1 cellular context compared by ENCODE assay signal in the genomic region with DNA sequence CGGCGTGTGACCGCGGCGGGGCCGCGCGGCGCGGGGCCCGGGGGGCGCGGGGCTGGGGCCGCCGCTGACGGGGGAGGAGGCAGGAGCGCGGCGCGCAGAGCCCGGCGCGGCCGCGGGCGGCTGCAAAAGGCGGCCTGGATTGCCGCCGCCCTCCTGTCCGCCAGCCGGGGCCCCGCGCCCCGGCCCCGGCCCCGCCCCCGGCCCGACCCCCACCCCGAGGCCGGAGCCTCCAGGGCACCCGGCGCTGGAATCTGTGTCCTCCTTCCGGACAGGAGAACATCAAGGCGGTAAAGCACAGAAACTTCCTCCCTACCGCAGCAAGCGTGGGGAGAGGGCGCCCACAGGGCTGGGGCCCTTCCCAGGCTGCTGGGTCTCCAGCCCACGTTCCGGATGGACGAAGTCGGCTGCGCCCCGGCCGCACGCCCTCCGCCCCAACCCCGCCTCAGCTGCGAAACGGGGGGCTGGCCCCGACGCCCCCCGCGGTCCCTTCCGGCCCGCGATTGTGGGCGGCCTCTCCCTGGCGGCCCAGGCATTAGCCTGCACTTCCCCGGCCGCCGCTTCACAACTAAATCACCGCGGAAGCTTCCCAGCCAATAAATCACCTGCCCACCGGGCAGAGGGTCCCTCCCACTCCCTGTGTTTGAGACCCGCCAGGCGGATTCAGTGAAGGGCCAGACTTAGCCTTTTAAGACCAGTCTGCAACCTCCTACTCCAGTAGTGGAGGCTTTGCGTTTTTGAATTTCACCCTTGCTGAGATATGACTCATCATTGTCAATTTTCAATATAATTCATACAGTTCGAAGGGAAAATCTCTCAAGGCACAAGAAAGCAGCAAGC.
A peak's percentile ranks its signal among the peaks of the same experiment; 100 is the strongest.
TF ChIP-seq lines count a peak whose summit lies in the region.

No MANE protein-coding gene starts in this region.

TF ChIP-seq in HepG2, 621 proteins besides CTCF, POLR2A, EP300 and RAD21 (continued from another document and continues in another):
- TF ChIP-seq, protein P1, sequence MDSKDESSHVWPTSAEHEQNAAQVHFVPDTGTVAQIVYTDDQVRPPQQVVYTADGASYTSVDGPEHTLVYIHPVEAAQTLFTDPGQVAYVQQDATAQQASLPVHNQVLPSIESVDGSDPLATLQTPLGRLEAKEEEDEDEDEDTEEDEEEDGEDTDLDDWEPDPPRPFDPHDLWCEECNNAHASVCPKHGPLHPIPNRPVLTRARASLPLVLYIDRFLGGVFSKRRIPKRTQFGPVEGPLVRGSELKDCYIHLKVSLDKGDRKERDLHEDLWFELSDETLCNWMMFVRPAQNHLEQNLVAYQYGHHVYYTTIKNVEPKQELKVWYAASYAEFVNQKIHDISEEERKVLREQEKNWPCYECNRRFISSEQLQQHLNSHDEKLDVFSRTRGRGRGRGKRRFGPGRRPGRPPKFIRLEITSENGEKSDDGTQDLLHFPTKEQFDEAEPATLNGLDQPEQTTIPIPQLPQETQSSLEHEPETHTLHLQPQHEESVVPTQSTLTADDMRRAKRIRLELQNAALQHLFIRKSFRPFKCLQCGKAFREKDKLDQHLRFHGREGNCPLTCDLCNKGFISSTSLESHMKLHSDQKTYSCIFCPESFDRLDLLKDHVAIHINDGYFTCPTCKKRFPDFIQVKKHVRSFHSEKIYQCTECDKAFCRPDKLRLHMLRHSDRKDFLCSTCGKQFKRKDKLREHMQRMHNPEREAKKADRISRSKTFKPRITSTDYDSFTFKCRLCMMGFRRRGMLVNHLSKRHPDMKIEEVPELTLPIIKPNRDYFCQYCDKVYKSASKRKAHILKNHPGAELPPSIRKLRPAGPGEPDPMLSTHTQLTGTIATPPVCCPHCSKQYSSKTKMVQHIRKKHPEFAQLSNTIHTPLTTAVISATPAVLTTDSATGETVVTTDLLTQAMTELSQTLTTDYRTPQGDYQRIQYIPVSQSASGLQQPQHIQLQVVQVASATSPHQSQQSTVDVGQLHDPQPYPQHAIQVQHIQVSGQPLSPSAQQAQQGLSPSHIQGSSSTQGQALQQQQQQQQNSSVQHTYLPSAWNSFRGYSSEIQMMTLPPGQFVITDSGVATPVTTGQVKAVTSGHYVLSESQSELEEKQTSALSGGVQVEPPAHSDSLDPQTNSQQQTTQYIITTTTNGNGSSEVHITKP (CRISPR knock-in tag; IDR thresholded peaks at IDR 0.05; ENCODE audit: low read depth): no peak
- TF ChIP-seq ZNF879 (CRISPR knock-in tag; IDR thresholded peaks at IDR 0.05) (no peak), ZNF776 (CRISPR knock-in tag; IDR thresholded peaks at IDR 0.05) (0 out of 2 replicates have a peak, but pooled peaks have one; percentile 28), ZNF747 (CRISPR knock-in tag; IDR thresholded peaks at IDR 0.05; ENCODE audit: borderline replicate concordance) (peak; percentile 62; the same call in 1 of the 2 replicates), NFATC3 (CRISPR knock-in tag; IDR thresholded peaks at IDR 0.05) (0 out of 2 replicates have a peak, but pooled peaks have one; percentile 50), PCBP2 (optimal IDR thresholded peaks at IDR 0.05; ENCODE audit: low read depth, low read length, poor library complexity, severe bottlenecking) (no peak), SRSF1 (optimal IDR thresholded peaks at IDR 0.05; ENCODE audit: low read depth, low read length) (peak; percentile 23), TBL1XR1 (IDR thresholded peaks at IDR 0.05; ENCODE audit: borderline replicate concordance, low read length, partially characterized antibody) (no peak), ZNF232 (CRISPR knock-in tag; IDR thresholded peaks at IDR 0.05; ENCODE audit: borderline replicate concordance) (peak; percentile 54; the same call in 1 of the 2 replicates), ZNF12 (CRISPR knock-in tag; IDR thresholded peaks at IDR 0.05) (no peak), ZBTB7A (CRISPR knock-in tag; IDR thresholded peaks at IDR 0.05) (peak; percentile 81), NFKB2 (CRISPR knock-in tag; IDR thresholded peaks at IDR 0.05; ENCODE audit: borderline replicate concordance) (0 out of 2 replicates have a peak, but pooled peaks have one; percentile 19), ZNF768 (CRISPR knock-in tag; IDR thresholded peaks at IDR 0.05) (peak; percentile 37; the same call in 1 of the 2 replicates), DMAP1 (CRISPR knock-in tag; IDR thresholded peaks at IDR 0.05) (0 out of 2 replicates have a peak, but pooled peaks have one; percentile 28), ZNF562 (CRISPR knock-in tag; IDR thresholded peaks at IDR 0.05; ENCODE audit: borderline replicate concordance) (no peak), TBX2 (CRISPR knock-in tag; IDR thresholded peaks at IDR 0.05; ENCODE audit: borderline replicate concordance) (0 out of 2 replicates have a peak, but pooled peaks have one; percentile 34), FOSL2 (CRISPR knock-in tag; IDR thresholded peaks at IDR 0.05) (peak; percentile 57; the same call in 1 of the 2 replicates), LCORL (IDR thresholded peaks at IDR 0.05) (no peak), LCORL (CRISPR knock-in tag; IDR thresholded peaks at IDR 0.05) (peak; percentile 43; the same call in 1 of the 2 replicates), NFE2 (CRISPR knock-in tag; IDR thresholded peaks at IDR 0.05) (no peak), ZNF333 (CRISPR knock-in tag; IDR thresholded peaks at IDR 0.05; ENCODE audit: borderline replicate concordance) (no peak), SKI (IDR thresholded peaks at IDR 0.05; ENCODE audit: partially characterized antibody) (peak; percentile 11), GATA4 (IDR thresholded peaks at IDR 0.05; ENCODE audit: borderline replicate concordance, low read depth) (no peak), HDAC1 (CRISPR knock-in tag; IDR thresholded peaks at IDR 0.05) (peak; percentile 80), RNF2 (conservative IDR thresholded peaks at IDR 0.05; ENCODE audit: low read depth) (no peak), SRSF4 (IDR thresholded peaks at IDR 0.05; ENCODE audit: low read depth, low read length, poor library complexity, severe bottlenecking) (no peak), ARNT2 (CRISPR knock-in tag; IDR thresholded peaks at IDR 0.05; ENCODE audit: low read depth) (no peak), ZNF546 (CRISPR knock-in tag; conservative IDR thresholded peaks at IDR 0.05) (no peak), EED (CRISPR knock-in tag; IDR thresholded peaks at IDR 0.05) (no peak), SOX5 (CRISPR knock-in tag; IDR thresholded peaks at IDR 0.05; ENCODE audit: borderline replicate concordance) (no peak), BORCS8-MEF2B (CRISPR knock-in tag; IDR thresholded peaks at IDR 0.05) (0 out of 2 replicates have a peak, but pooled peaks have one; percentile 15), XRCC5 (optimal IDR thresholded peaks at IDR 0.05; ENCODE audit: low read length) (no peak), POLR2AphosphoS5 (IDR thresholded peaks at IDR 0.05; ENCODE audit: low read depth, low read length) (peak; percentile 35; the same call in 1 of the 2 replicates), ZNF382 (CRISPR knock-in tag; IDR thresholded peaks at IDR 0.05; ENCODE audit: borderline replicate concordance) (no peak), NCOA2 (CRISPR knock-in tag; IDR thresholded peaks at IDR 0.05) (peak; percentile 6; the same call in 1 of the 2 replicates), ZNF329 (CRISPR knock-in tag; IDR thresholded peaks at IDR 0.05; ENCODE audit: low read depth) (no peak), ZNF17 (CRISPR knock-in tag; IDR thresholded peaks at IDR 0.05) (no peak), PCBP1 (IDR thresholded peaks at IDR 0.05; ENCODE audit: borderline replicate concordance, low read depth, low read length) (0 out of 2 replicates have a peak, but pooled peaks have one; percentile 27)
- TF ChIP-seq, protein P2, sequence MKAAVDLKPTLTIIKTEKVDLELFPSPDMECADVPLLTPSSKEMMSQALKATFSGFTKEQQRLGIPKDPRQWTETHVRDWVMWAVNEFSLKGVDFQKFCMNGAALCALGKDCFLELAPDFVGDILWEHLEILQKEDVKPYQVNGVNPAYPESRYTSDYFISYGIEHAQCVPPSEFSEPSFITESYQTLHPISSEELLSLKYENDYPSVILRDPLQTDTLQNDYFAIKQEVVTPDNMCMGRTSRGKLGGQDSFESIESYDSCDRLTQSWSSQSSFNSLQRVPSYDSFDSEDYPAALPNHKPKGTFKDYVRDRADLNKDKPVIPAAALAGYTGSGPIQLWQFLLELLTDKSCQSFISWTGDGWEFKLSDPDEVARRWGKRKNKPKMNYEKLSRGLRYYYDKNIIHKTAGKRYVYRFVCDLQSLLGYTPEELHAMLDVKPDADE (CRISPR knock-in tag; IDR thresholded peaks at IDR 0.05): no peak
- TF ChIP-seq, protein P3, sequence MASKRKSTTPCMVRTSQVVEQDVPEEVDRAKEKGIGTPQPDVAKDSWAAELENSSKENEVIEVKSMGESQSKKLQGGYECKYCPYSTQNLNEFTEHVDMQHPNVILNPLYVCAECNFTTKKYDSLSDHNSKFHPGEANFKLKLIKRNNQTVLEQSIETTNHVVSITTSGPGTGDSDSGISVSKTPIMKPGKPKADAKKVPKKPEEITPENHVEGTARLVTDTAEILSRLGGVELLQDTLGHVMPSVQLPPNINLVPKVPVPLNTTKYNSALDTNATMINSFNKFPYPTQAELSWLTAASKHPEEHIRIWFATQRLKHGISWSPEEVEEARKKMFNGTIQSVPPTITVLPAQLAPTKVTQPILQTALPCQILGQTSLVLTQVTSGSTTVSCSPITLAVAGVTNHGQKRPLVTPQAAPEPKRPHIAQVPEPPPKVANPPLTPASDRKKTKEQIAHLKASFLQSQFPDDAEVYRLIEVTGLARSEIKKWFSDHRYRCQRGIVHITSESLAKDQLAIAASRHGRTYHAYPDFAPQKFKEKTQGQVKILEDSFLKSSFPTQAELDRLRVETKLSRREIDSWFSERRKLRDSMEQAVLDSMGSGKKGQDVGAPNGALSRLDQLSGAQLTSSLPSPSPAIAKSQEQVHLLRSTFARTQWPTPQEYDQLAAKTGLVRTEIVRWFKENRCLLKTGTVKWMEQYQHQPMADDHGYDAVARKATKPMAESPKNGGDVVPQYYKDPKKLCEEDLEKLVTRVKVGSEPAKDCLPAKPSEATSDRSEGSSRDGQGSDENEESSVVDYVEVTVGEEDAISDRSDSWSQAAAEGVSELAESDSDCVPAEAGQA (IDR thresholded peaks at IDR 0.05; ENCODE audit: low read depth): no peak
- TF ChIP-seq, protein P3 (CRISPR knock-in tag; IDR thresholded peaks at IDR 0.05; ENCODE audit: borderline replicate concordance): no peak
- TF ChIP-seq, protein P4, sequence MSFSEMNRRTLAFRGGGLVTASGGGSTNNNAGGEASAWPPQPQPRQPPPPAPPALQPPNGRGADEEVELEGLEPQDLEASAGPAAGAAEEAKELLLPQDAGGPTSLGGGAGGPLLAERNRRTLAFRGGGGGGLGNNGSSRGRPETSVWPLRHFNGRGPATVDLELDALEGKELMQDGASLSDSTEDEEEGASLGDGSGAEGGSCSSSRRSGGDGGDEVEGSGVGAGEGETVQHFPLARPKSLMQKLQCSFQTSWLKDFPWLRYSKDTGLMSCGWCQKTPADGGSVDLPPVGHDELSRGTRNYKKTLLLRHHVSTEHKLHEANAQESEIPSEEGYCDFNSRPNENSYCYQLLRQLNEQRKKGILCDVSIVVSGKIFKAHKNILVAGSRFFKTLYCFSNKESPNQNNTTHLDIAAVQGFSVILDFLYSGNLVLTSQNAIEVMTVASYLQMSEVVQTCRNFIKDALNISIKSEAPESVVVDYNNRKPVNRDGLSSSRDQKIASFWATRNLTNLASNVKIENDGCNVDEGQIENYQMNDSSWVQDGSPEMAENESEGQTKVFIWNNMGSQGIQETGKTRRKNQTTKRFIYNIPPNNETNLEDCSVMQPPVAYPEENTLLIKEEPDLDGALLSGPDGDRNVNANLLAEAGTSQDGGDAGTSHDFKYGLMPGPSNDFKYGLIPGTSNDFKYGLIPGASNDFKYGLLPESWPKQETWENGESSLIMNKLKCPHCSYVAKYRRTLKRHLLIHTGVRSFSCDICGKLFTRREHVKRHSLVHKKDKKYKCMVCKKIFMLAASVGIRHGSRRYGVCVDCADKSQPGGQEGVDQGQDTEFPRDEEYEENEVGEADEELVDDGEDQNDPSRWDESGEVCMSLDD (CRISPR knock-in tag; IDR thresholded peaks at IDR 0.05; ENCODE audit: borderline replicate concordance): peak; percentile 88
- TF ChIP-seq, protein P5, sequence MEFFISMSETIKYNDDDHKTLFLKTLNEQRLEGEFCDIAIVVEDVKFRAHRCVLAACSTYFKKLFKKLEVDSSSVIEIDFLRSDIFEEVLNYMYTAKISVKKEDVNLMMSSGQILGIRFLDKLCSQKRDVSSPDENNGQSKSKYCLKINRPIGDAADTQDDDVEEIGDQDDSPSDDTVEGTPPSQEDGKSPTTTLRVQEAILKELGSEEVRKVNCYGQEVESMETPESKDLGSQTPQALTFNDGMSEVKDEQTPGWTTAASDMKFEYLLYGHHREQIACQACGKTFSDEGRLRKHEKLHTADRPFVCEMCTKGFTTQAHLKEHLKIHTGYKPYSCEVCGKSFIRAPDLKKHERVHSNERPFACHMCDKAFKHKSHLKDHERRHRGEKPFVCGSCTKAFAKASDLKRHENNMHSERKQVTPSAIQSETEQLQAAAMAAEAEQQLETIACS (CRISPR knock-in tag; IDR thresholded peaks at IDR 0.05): peak; percentile 12; the same call in 1 of the 2 replicates
- TF ChIP-seq, protein P6, sequence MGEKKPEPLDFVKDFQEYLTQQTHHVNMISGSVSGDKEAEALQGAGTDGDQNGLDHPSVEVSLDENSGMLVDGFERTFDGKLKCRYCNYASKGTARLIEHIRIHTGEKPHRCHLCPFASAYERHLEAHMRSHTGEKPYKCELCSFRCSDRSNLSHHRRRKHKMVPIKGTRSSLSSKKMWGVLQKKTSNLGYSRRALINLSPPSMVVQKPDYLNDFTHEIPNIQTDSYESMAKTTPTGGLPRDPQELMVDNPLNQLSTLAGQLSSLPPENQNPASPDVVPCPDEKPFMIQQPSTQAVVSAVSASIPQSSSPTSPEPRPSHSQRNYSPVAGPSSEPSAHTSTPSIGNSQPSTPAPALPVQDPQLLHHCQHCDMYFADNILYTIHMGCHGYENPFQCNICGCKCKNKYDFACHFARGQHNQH (CRISPR knock-in tag; IDR thresholded peaks at IDR 0.05): 0 out of 2 replicates have a peak, but pooled peaks have one; percentile 68
